In the genomic region with DNA sequence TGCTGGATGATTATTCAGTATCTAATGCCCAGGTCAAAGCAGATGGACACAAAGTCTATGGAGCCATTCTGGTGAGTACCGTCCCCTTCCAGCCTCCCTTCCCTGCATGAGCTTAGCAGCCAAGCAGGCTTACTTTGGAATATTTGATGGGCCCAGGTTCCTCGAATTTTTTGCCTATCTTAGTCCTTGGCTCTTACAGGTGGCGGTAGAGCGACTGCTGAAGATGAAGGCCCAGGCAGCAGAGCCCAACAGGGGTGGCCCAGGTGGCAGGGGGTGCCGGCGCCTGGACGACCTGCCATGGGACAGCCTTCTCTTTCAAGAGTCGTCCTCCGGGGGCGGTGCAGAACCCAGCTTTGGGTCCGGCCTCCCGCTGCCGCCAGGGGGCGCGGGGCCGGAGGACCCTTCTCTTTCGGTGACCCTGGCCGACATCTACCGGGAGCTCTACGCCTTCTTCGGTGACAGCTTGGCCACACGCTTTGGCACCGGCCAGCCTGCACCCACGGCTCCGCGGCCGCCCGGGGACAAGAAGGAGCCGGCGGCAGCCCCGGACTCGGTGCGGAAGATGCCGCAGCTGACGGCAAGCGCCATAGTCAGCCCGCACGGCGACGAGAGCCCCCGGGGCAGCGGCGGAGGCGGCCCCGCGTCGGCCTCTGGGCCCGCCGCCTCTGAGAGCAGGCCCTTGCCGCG, we compare ENCODE assay signal across 8 cellular contexts. TPM values are rescaled to one million over a fixed set of nuclear protein-coding genes. Genes with fewer than 3 reads are reported as not detected.
DNase-seq lines count a peak whose midpoint lies in the region; ATAC-seq, FAIRE-seq and TF ChIP-seq lines count a peak whose summit lies in the region.

No MANE protein-coding gene starts in this region.

- H3K27ac Mint-ChIP-seq in activated T-cell treated with anti-CD3 and anti-CD28 coated beads, Interleukin-2, amount 50 U/mL, for 24 hours, result peak overlapping the region; percentile 95

- TF ChIP-seq CTCF in D721Med (IDR thresholded peaks at IDR 0.05; ENCODE audit: insufficient read depth, missing control alignments) (peak; percentile 83), epithelial cell of proximal tubule (conservative IDR thresholded peaks at IDR 0.05; ENCODE audit: low read depth, low read length) (peak; percentile 93)

- peak; percentile 67 for ATAC-seq in GM21515 (IDR thresholded peaks at IDR 0.05; ENCODE audit: unreplicated experiment)

- peaks cover 89% of the 10 kb centered on the region for H3K36me3 Mint-ChIP-seq in activated T-cell treated with anti-CD3 and anti-CD28 coated beads, Interleukin-2, amount 50 U/mL, for 24 hours (ENCODE audit: low read depth)

- DNase-seq in D721Med (ENCODE audit: insufficient read length, low spot score) (peak; percentile 78), HuH-7.5 (ENCODE audit: low spot score) (peak; percentile 95), OCI-M1 (lab: John Stamatoyannopoulos, UW) (peak; percentile 93), epithelial cell of proximal tubule (ENCODE audit: low read depth) (no peak)
- peak; percentile 89 for DNase-seq in activated T-cell treated with anti-CD3 and anti-CD28 coated beads, Interleukin-2, amount 50 U/mL, for 24 hours
- peak; percentile 61 to 72 for DNase-seq in stimulated activated CD8-positive, alpha-beta memory T cell treated with anti-CD3 and anti-CD28 coated beads, Interleukin-4, amount 100 ng/mL, for 4 hours (ENCODE audit: low read depth in 2 of 2, low spot score in 1 of 2)

- H3K27me3 Mint-ChIP-seq in activated T-cell treated with anti-CD3 and anti-CD28 coated beads, Interleukin-2, amount 50 U/mL, for 24 hours, result no peaks in the 10 kb centered on the region

- peak overlapping the region; percentile 86 for H3K4me3 Mint-ChIP-seq in activated T-cell treated with anti-CD3 and anti-CD28 coated beads, Interleukin-2, amount 50 U/mL, for 24 hours

- H3K36me3 ChIP-seq in mucosa of rectum (ENCODE audit: control insufficient read depth in 2 of 2, insufficient read depth in 2 of 2, low read length in 2 of 2), result peaks cover 12 to 15% of the 10 kb centered on the region in 2 donors

- peaks cover 24 to 33% of the 10 kb centered on the region in 2 donors for H3K4me1 ChIP-seq in mucosa of rectum (ENCODE audit: control insufficient read depth in 2 of 2, insufficient read depth in 2 of 2, low read length in 2 of 2)

- H3K4me1 Mint-ChIP-seq in activated T-cell treated with anti-CD3 and anti-CD28 coated beads, Interleukin-2, amount 50 U/mL, for 24 hours (ENCODE audit: low read depth), result peaks cover 41% of the 10 kb centered on the region

- no peaks in the 10 kb centered on the region for H3K9me3 Mint-ChIP-seq in activated T-cell treated with anti-CD3 and anti-CD28 coated beads, Interleukin-2, amount 50 U/mL, for 24 hours

- no peak for FAIRE-seq in D721Med (lab: Jason Lieb, UNC)

- peak overlapping the region; percentile 93 to 94 for H3K9ac ChIP-seq in mucosa of rectum (ENCODE audit: low read depth in 1 of 2, low read length in 2 of 2)

- no peaks in the 10 kb centered on the region for H3K9me3 ChIP-seq in mucosa of rectum (ENCODE audit: control insufficient read depth in 2 of 2, low read length in 2 of 2)

- H3K27ac ChIP-seq in mucosa of rectum (ENCODE audit: low read depth in 2 of 2, low read length in 2 of 2), result peak overlapping the region; percentile 97 to 98

- no peaks in the 10 kb centered on the region for H3K27me3 ChIP-seq in mucosa of rectum (ENCODE audit: control insufficient read depth in 2 of 2, insufficient read depth in 2 of 2, low read length in 2 of 2)

- H3K4me3 ChIP-seq in epithelial cell of proximal tubule (ENCODE audit: low read depth, low read length) (peak overlapping the region; percentile 93), mucosa of rectum (ENCODE audit: low read length in 2 of 2) (peak overlapping the region; percentile 90 to 96)

RNA-seq across cellular contexts. Expression of a gene that starts 0.7 kb away (rescaled TPM):
- total RNA-seq in epithelial cell of proximal tubule, result 52.8 and 97.7 TPM in 2 replicates

RNA-seq across cellular contexts. Expression of a gene that starts 5.3 kb away (rescaled TPM):
- total RNA-seq in epithelial cell of proximal tubule, result 51.1 and 58.9 TPM in 2 replicates

RNA-seq across cellular contexts. Expression of a gene that starts 15.3 kb away (rescaled TPM):
- total RNA-seq in epithelial cell of proximal tubule, result 12.4 and 26.8 TPM in 2 replicates

RNA-seq across cellular contexts. Expression of a gene that starts 18.8 kb away (rescaled TPM):
- total RNA-seq in epithelial cell of proximal tubule, result 49.4 and 56.3 TPM in 2 replicates

RNA-seq across cellular contexts. Expression of a gene that starts 25.1 kb away (rescaled TPM):
- 88.2 and 137 TPM in 2 replicates for total RNA-seq in epithelial cell of proximal tubule
